25 cellular contexts compared by ENCODE assay signal in genomic region chr1:231814536-231814935, GRCh38.
"Had no signal": no experiment of that assay in that cellular context is flagged by ENCODE, and none has a peak within 500 bp of the region (broad histone marks: within the 10 kb centered on the region; RNA-seq: fewer than 3 reads in every experiment).

No MANE protein-coding gene starts in this region.

- H3K27ac Mint-ChIP-seq: activated B cell treated with CpG ODN at 0.5 μM for 24 hours; activated CD4-positive, alpha-beta memory T cell treated with anti-CD3 and anti-CD28 coated beads, Interleukin-2, amount 10 ng/mL, durations not matched to agents 7 days and 5 days; activated CD4-positive, alpha-beta T cell treated with anti-CD3 and anti-CD28 coated beads, Interleukin-2, amount 10 ng/mL, durations not matched to agents 7 days and 5 days; activated naive CD4-positive, alpha-beta T cell treated with anti-CD3 and anti-CD28 coated beads, Interleukin-2, amount 10 ng/mL, durations not matched to agents 7 days and 5 days; activated naive CD8-positive, alpha-beta T cell treated with anti-CD3 and anti-CD28 coated beads for 36 hours; activated T-helper 17 cell treated with anti-CD3 and anti-CD28 coated beads, Interleukin-2, amount 50 U/mL, for 72 hours; T-cell had no signal

- H3K4me3 Mint-ChIP-seq: activated B cell treated with CpG ODN at 0.5 μM for 24 hours; activated CD4-positive, alpha-beta memory T cell treated with anti-CD3 and anti-CD28 coated beads, Interleukin-2, amount 10 ng/mL, durations not matched to agents 7 days and 5 days; activated CD4-positive, alpha-beta T cell treated with anti-CD3 and anti-CD28 coated beads, Interleukin-2, amount 10 ng/mL, durations not matched to agents 7 days and 5 days; activated naive CD4-positive, alpha-beta T cell treated with anti-CD3 and anti-CD28 coated beads, Interleukin-2, amount 10 ng/mL, durations not matched to agents 7 days and 5 days; activated naive CD8-positive, alpha-beta T cell treated with anti-CD3 and anti-CD28 coated beads for 36 hours; activated T-helper 17 cell treated with anti-CD3 and anti-CD28 coated beads, Interleukin-2, amount 50 U/mL, for 72 hours; T-cell had no signal

- H3K4me1 Mint-ChIP-seq: activated B cell treated with CpG ODN at 0.5 μM for 24 hours; activated CD4-positive, alpha-beta memory T cell treated with anti-CD3 and anti-CD28 coated beads, Interleukin-2, amount 10 ng/mL, durations not matched to agents 7 days and 5 days; activated CD4-positive, alpha-beta T cell treated with anti-CD3 and anti-CD28 coated beads, Interleukin-2, amount 10 ng/mL, durations not matched to agents 7 days and 5 days; activated naive CD4-positive, alpha-beta T cell treated with anti-CD3 and anti-CD28 coated beads, Interleukin-2, amount 10 ng/mL, durations not matched to agents 7 days and 5 days; activated naive CD8-positive, alpha-beta T cell treated with anti-CD3 and anti-CD28 coated beads for 36 hours; activated T-helper 17 cell treated with anti-CD3 and anti-CD28 coated beads, Interleukin-2, amount 50 U/mL, for 72 hours had no signal

- H3K27me3 Mint-ChIP-seq: activated B cell treated with CpG ODN at 0.5 μM for 24 hours; activated CD4-positive, alpha-beta memory T cell treated with anti-CD3 and anti-CD28 coated beads, Interleukin-2, amount 10 ng/mL, durations not matched to agents 7 days and 5 days; activated CD4-positive, alpha-beta T cell treated with anti-CD3 and anti-CD28 coated beads, Interleukin-2, amount 10 ng/mL, durations not matched to agents 7 days and 5 days; activated naive CD4-positive, alpha-beta T cell treated with anti-CD3 and anti-CD28 coated beads, Interleukin-2, amount 10 ng/mL, durations not matched to agents 7 days and 5 days; activated naive CD8-positive, alpha-beta T cell treated with anti-CD3 and anti-CD28 coated beads for 36 hours; activated T-helper 17 cell treated with anti-CD3 and anti-CD28 coated beads, Interleukin-2, amount 50 U/mL, for 72 hours; T-cell had no signal

- H3K27ac ChIP-seq: SK-N-MC had no signal

- ATAC-seq: activated T-helper 17 cell treated with anti-CD3 and anti-CD28 coated beads, Interleukin-2, amount 50 U/mL, for 72 hours; Right ventricle myocardium inferior; T-cell had no signal

- H3K9me3 Mint-ChIP-seq: activated CD4-positive, alpha-beta memory T cell treated with anti-CD3 and anti-CD28 coated beads, Interleukin-2, amount 10 ng/mL, durations not matched to agents 7 days and 5 days; activated naive CD4-positive, alpha-beta T cell treated with anti-CD3 and anti-CD28 coated beads, Interleukin-2, amount 10 ng/mL, durations not matched to agents 7 days and 5 days; activated naive CD8-positive, alpha-beta T cell treated with anti-CD3 and anti-CD28 coated beads for 36 hours; activated T-helper 17 cell treated with anti-CD3 and anti-CD28 coated beads, Interleukin-2, amount 50 U/mL, for 72 hours; T-cell had no signal

- H3K4me3 ChIP-seq: SK-N-MC had no signal

- DNase-seq: activated B cell treated with CpG ODN at 0.5 μM for 24 hours; activated CD4-positive, alpha-beta memory T cell treated with anti-CD3 and anti-CD28 coated beads, Interleukin-2, amount 10 ng/mL, durations not matched to agents 7 days and 5 days; activated CD4-positive, alpha-beta T cell treated with anti-CD3 and anti-CD28 coated beads, Interleukin-2, amount 10 ng/mL, durations not matched to agents 7 days and 5 days; activated gamma-delta T cell treated with Interleukin-2 at 50 U/mL for 16 hours; activated naive CD4-positive, alpha-beta T cell treated with anti-CD3 and anti-CD28 coated beads, Interleukin-2, amount 10 ng/mL, durations not matched to agents 7 days and 5 days; activated naive CD8-positive, alpha-beta T cell treated with anti-CD3 and anti-CD28 coated beads for 36 hours; activated T-cell treated with anti-CD3 and anti-CD28 coated beads for 4 hours; activated T-cell treated with anti-CD3 and anti-CD28 coated beads, Interleukin-2, amount 50 U/mL, for 48 hours; IMR-90; KBM-7; NCI-H1092 treated with DMSO at 0.1 percent for 48 hours; NCI-H1417 treated with DMSO at 0.1 percent for 48 hours; NCI-H1694 treated with DMSO at 0.1 percent for 48 hours; NCI-H2029 treated with DMSO at 0.1 percent for 48 hours; NCI-H345; NCI-H510A; NCI-H526 treated with DMSO at 0.1 percent for 48 hours; NCI-H82; RPMI8226; T-cell; T-helper 2 cell; T1000 had no signal
